In genomic region chr7:33773053-33773452, GRCh38 we compare ENCODE assay signal across 15 cellular contexts.
DNase-seq lines count a peak whose midpoint lies in the region; ATAC-seq and TF ChIP-seq lines count a peak whose summit lies in the region.
"Had no signal": no experiment of that assay in that cellular context is flagged by ENCODE, and none has a peak within 500 bp of the region (broad histone marks: within the 10 kb centered on the region; RNA-seq: fewer than 3 reads in every experiment).

No MANE protein-coding gene starts in this region.

- H3K14ac ChIP-seq in IMR-90 (replicated peaks; ENCODE audit: low read depth, low read length) = no peak overlapping the region

- no peaks in the 10 kb centered on the region for H3K9me3 ChIP-seq in IMR-90 (ENCODE audit: control insufficient read depth, insufficient read depth, low read length)
- H3K9me3 ChIP-seq: upper lobe of left lung had no signal

- no peak overlapping the region for H3K27ac Mint-ChIP-seq in activated naive CD4-positive, alpha-beta T cell treated with anti-CD3 and anti-CD28 coated beads for 36 hours
- H3K27ac Mint-ChIP-seq: activated naive CD8-positive, alpha-beta T cell; CD8-positive, alpha-beta T cell; memory B cell; neural progenitor cell had no signal

- ATAC-seq in IMR-90 (ENCODE audit: low read depth) (peak; percentile 37), HG03097 (IDR thresholded peaks at IDR 0.05; ENCODE audit: low FRiP score, unreplicated experiment) (no peak)
- ATAC-seq: CD8-positive, alpha-beta T cell had no signal

- H3K27ac ChIP-seq in IMR-90 (ENCODE audit: insufficient read depth, low read length) = no peak overlapping the region
- H3K27ac ChIP-seq: neural progenitor cell, upper lobe of left lung had no signal

- H4K91ac ChIP-seq in IMR-90 (ENCODE audit: insufficient read depth, low read depth, low read length) = no peak overlapping the region

- H2BK20ac ChIP-seq in IMR-90 (ENCODE audit: low read depth, low read length) = no peak overlapping the region

- H3K9ac ChIP-seq in IMR-90 (ENCODE audit: low read depth, low read length) = no peak overlapping the region
- H3K9ac ChIP-seq: neural progenitor cell had no signal

- H4K8ac ChIP-seq in IMR-90 (ENCODE audit: low read depth in 2 of 2, low read length in 2 of 2) = no peak overlapping the region

- H3K18ac ChIP-seq in IMR-90 (ENCODE audit: low read depth, low read length) = no peak overlapping the region

- H2AFZ ChIP-seq in IMR-90 (replicated peaks; ENCODE audit: low read length, poor library complexity) = no peak overlapping the region
- H2AFZ ChIP-seq: neural progenitor cell had no signal

- H3K9me3 Mint-ChIP-seq in activated naive CD4-positive, alpha-beta T cell treated with anti-CD3 and anti-CD28 coated beads for 36 hours = no peaks in the 10 kb centered on the region
- H3K9me3 Mint-ChIP-seq: CD8-positive, alpha-beta T cell; memory B cell; neural progenitor cell had no signal

- no peak for TF ChIP-seq RAD21 in IMR-90 (IDR thresholded peaks at IDR 0.05; ENCODE audit: low read length)

- H3K4me3 ChIP-seq in IMR-90 (ENCODE audit: insufficient read depth, low read depth, low read length) (no peak overlapping the region), cardiac fibroblast (replicated peaks in 1 of 2; ENCODE audit: low read depth in 2 of 2, low read length in 2 of 2) (no peak overlapping the region)
- H3K4me3 ChIP-seq: neural progenitor cell, upper lobe of left lung had no signal

- in situ Hi-C loops in IMR-90 (cut with MboI; ENCODE audit: low sequenced_read_pairs) = no loop called here

- no peak overlapping the region for H3K4me2 ChIP-seq in IMR-90 (ENCODE audit: low read depth, low read length)
- H3K4me2 ChIP-seq: neural progenitor cell had no signal

- no peaks in the 10 kb centered on the region for H3K79me1 ChIP-seq in IMR-90 (ENCODE audit: low read depth in 1 of 2, low read length in 2 of 2)

- H3K4ac ChIP-seq in IMR-90 (ENCODE audit: low read depth, low read length) = no peak overlapping the region

- POLR2A ChIA-PET in IMR-90 (lab: Charles Lee; ENCODE audit: unreplicated experiment) = no interaction called here

- dilution Hi-C loops in IMR-90 (cut with HindIII; ENCODE audit: low sequenced_read_pairs, unreplicated experiment) = no loop called here

- no peaks in the 10 kb centered on the region for H3K9me1 ChIP-seq in IMR-90 (ENCODE audit: insufficient read depth, low read length)

- no peak overlapping the region for H2BK5ac ChIP-seq in IMR-90 (ENCODE audit: low read depth, low read length, poor library complexity, severe bottlenecking)

- H2BK120ac ChIP-seq in IMR-90 (ENCODE audit: low read depth, low read length) = no peak overlapping the region

- no peak overlapping the region for H4K5ac ChIP-seq in IMR-90 (ENCODE audit: low read depth, low read length)

- peaks cover 4% of the 10 kb centered on the region for H3K4me1 Mint-ChIP-seq in activated naive CD4-positive, alpha-beta T cell treated with anti-CD3 and anti-CD28 coated beads for 36 hours (ENCODE audit: low read depth)
- H3K4me1 Mint-ChIP-seq: neural progenitor cell had no signal

- H3K27me3 ChIP-seq in IMR-90 (ENCODE audit: control insufficient read depth, insufficient read depth, low read length) = peaks cover 6% of the 10 kb centered on the region
- H3K27me3 ChIP-seq: neural progenitor cell, upper lobe of left lung had no signal

- H3K27me3 Mint-ChIP-seq in activated naive CD4-positive, alpha-beta T cell treated with anti-CD3 and anti-CD28 coated beads for 36 hours (ENCODE audit: low read depth) = no peaks in the 10 kb centered on the region
- H3K27me3 Mint-ChIP-seq: activated naive CD8-positive, alpha-beta T cell; memory B cell had no signal

- H2AK9ac ChIP-seq in IMR-90 (replicated peaks; ENCODE audit: low read depth, low read length, poor library complexity) = no peak overlapping the region

- no peaks in the 10 kb centered on the region for H3K4me1 ChIP-seq in IMR-90 (ENCODE audit: control insufficient read depth, insufficient read depth, low read length)
- H3K4me1 ChIP-seq: neural progenitor cell had no signal

- H3K23ac ChIP-seq in IMR-90 (ENCODE audit: low read depth, low read length) = no peak overlapping the region

- CTCF ChIA-PET in IMR-90 (lab: Yijun Ruan, JAX) = no interaction called here
- CTCF ChIA-PET in activated naive CD4-positive, alpha-beta T cell treated with anti-CD3 and anti-CD28 coated beads for 36 hours (lab: Charles Lee) = interaction anchor here (1.8 kb wide), 1 partner anchor 14 kb away, joined by 6 read pairs; no protein-coding TSS in a partner anchor

- H2BK15ac ChIP-seq in IMR-90 (ENCODE audit: low read depth, low read length) = no peak overlapping the region

- TF ChIP-seq POLR2A in IMR-90 (IDR thresholded peaks at IDR 0.05; ENCODE audit: low read depth, low read length) = no peak

- no TSS peak for BruUV-seq in IMR-90 (replicated peaks; lab: Mats Ljungman, UMichigan)

- DNase-seq in GM03348 (ENCODE audit: low spot score) = peak; percentile 17
- peak; percentile 68 for DNase-seq in IMR-90
- DNase-seq in cardiac fibroblast (ENCODE audit: low read depth in 2 of 2) = peak; percentile 56 to 86
- DNase-seq in lung microvascular endothelial cell (ENCODE audit: low read depth in 2 of 2) = peak; percentile 39 to 67
- DNase-seq in activated naive CD4-positive, alpha-beta T cell treated with anti-CD3 and anti-CD28 coated beads for 36 hours = no peak
- no peak for DNase-seq in NCI-H446 treated with DMSO at 0.1 percent for 48 hours (lab: John Stamatoyannopoulos, UW)
- DNase-seq: CD8-positive, alpha-beta T cell; MV-4-11; NK-92 treated with Interleukin-12 subunit alpha and Interleukin-12 subunit beta, amount 100 ng/mL, for 24 hours; stimulated activated CD4-positive, alpha-beta T cell treated with anti-CD3 and anti-CD28 coated beads, Interleukin-2, amount 100 ng/mL, for 48 hours; upper lobe of left lung had no signal

- no peaks in the 10 kb centered on the region for H3K36me3 Mint-ChIP-seq in activated naive CD4-positive, alpha-beta T cell treated with anti-CD3 and anti-CD28 coated beads for 36 hours (ENCODE audit: low read depth)
- H3K36me3 Mint-ChIP-seq: CD8-positive, alpha-beta T cell; neural progenitor cell had no signal

- H3K36me3 ChIP-seq in IMR-90 (ENCODE audit: control insufficient read depth, insufficient read depth, low read length) = no peaks in the 10 kb centered on the region
- H3K36me3 ChIP-seq: neural progenitor cell, upper lobe of left lung had no signal

- no peak for TF ChIP-seq CTCF in IMR-90 (conservative IDR thresholded peaks at IDR 0.05; ENCODE audit: low read depth, low read length)
- no peak for TF ChIP-seq CTCF in cardiac fibroblast (IDR thresholded peaks at IDR 0.05; ENCODE audit: low read depth, low read length)

- intact Hi-C loops in IMR-90 (cut with micrococcal nuclease) = no loop called here
- intact Hi-C loops in activated naive CD4-positive, alpha-beta T cell treated with anti-CD3 and anti-CD28 coated beads for 36 hours (cut with micrococcal nuclease) = no loop called here

- no peak overlapping the region for H3K4me3 Mint-ChIP-seq in activated naive CD4-positive, alpha-beta T cell treated with anti-CD3 and anti-CD28 coated beads for 36 hours
- H3K4me3 Mint-ChIP-seq: activated naive CD8-positive, alpha-beta T cell; CD8-positive, alpha-beta T cell; memory B cell; neural progenitor cell had no signal

- H2AK5ac ChIP-seq in IMR-90 (ENCODE audit: low read depth, low read length) = no peak overlapping the region

- H4K20me1 ChIP-seq in IMR-90 (ENCODE audit: insufficient read depth, low read length) = no peaks in the 10 kb centered on the region

- no peak overlapping the region for H3K56ac ChIP-seq in IMR-90 (ENCODE audit: extremely low read depth, insufficient read depth, low read length)

TF ChIP-seq in IMR-90, 13 proteins besides CTCF, POLR2A, EP300 and RAD21:
- TF ChIP-seq CHD1 (IDR thresholded peaks at IDR 0.05; ENCODE audit: low read depth, low read length) (no peak), BHLHE40 (IDR thresholded peaks at IDR 0.05; ENCODE audit: low read depth, low read length) (no peak), SMC3 (IDR thresholded peaks at IDR 0.05; ENCODE audit: low read depth, low read length) (no peak), ELK1 (IDR thresholded peaks at IDR 0.05; ENCODE audit: borderline replicate concordance, low read depth, low read length) (no peak), RFX5 (IDR thresholded peaks at IDR 0.05; ENCODE audit: low read depth, low read length) (no peak)

Comparison
In these comparisons a context has a peak if more than half of its experiments do, and no peak if none do; other contexts are left out.
1. DNase-seq: peak in GM03348 (single experiment), IMR-90 (single experiment), cardiac fibroblast (2 of 2) and lung microvascular endothelial cell (2 of 2); none in activated naive CD4-positive, alpha-beta T cell treated with anti-CD3 and anti-CD28 coated beads for 36 hours (single experiment) and NCI-H446 treated with DMSO at 0.1 percent for 48 hours (single experiment).